40 cellular contexts compared by ENCODE assay signal in genomic region chr13:91554101-91554500, GRCh38.
"Had no signal": no experiment of that assay in that cellular context is flagged by ENCODE, and none has a peak within 500 bp of the region (broad histone marks: within the 10 kb centered on the region; RNA-seq: fewer than 3 reads in every experiment).

No MANE protein-coding gene starts in this region.

- H3K4me1 Mint-ChIP-seq: activated naive CD4-positive, alpha-beta T cell treated with anti-CD3 and anti-CD28 coated beads, Interleukin-2, amount 10 ng/mL, durations not matched to agents 7 days and 5 days; activated naive CD4-positive, alpha-beta T cell treated with anti-CD3 and anti-CD28 coated beads, Interleukin-2, amount 50 U/mL, for 24 hours; activated naive CD8-positive, alpha-beta T cell treated with anti-CD3 and anti-CD28 coated beads for 36 hours; activated naive CD8-positive, alpha-beta T cell treated with anti-CD3 and anti-CD28 coated beads, Interleukin-2, amount 10 ng/mL, durations not matched to agents 7 days and 5 days; activated naive CD8-positive, alpha-beta T cell treated with anti-CD3 and anti-CD28 coated beads, Interleukin-2, amount 50 U/mL, for 24 hours; activated T-helper 17 cell treated with anti-CD3 and anti-CD28 coated beads, Interleukin-2, amount 50 U/mL, for 72 hours; brain; central memory CD8-positive, alpha-beta T cell had no signal

- H3K36me3 ChIP-seq: adrenal gland, ascending aorta, brain microvascular endothelial cell, breast epithelium, cardiac muscle cell had no signal

- H3K27ac ChIP-seq: adrenal gland, ascending aorta, body of pancreas, brain microvascular endothelial cell, breast epithelium, cardiac muscle cell had no signal

- H3K4me1 ChIP-seq: adrenal gland, ascending aorta, body of pancreas, breast epithelium had no signal

- H3K9me3 Mint-ChIP-seq: activated naive CD4-positive, alpha-beta T cell treated with anti-CD3 and anti-CD28 coated beads, Interleukin-2, amount 10 ng/mL, durations not matched to agents 7 days and 5 days; activated naive CD4-positive, alpha-beta T cell treated with anti-CD3 and anti-CD28 coated beads, Interleukin-2, amount 50 U/mL, for 24 hours; activated T-helper 1 cell treated with anti-CD3 and anti-CD28 coated beads, Interleukin-12 subunit alpha, Interleukin-12 subunit beta, Interleukin-2, Interleukin-4 antibody, amounts not matched to agents 30 ng/mL and 10 ng/mL and 1 ng/mL, durations not matched to agents 14 hours and 24 hours and 36 hours; activated T-helper 2 cell treated with anti-CD3 and anti-CD28 coated beads, Interferon-gamma antibody, Interleukin-2, Interleukin-4, amounts not matched to agents 10 μg/mL and 5 μg/mL and 100 μg/mL, durations not matched to agents 14 hours and 24 hours and 36 hours had no signal

- H3K4me3 Mint-ChIP-seq: activated naive CD4-positive, alpha-beta T cell treated with anti-CD3 and anti-CD28 coated beads for 36 hours; activated naive CD4-positive, alpha-beta T cell treated with anti-CD3 and anti-CD28 coated beads, Interleukin-2, amount 10 ng/mL, durations not matched to agents 7 days and 5 days; activated naive CD4-positive, alpha-beta T cell treated with anti-CD3 and anti-CD28 coated beads, Interleukin-2, amount 50 U/mL, for 24 hours; activated naive CD8-positive, alpha-beta T cell; activated naive CD8-positive, alpha-beta T cell treated with anti-CD3 and anti-CD28 coated beads for 36 hours; activated naive CD8-positive, alpha-beta T cell treated with anti-CD3 and anti-CD28 coated beads, Interleukin-2, amount 10 ng/mL, durations not matched to agents 7 days and 5 days; activated naive CD8-positive, alpha-beta T cell treated with anti-CD3 and anti-CD28 coated beads, Interleukin-2, amount 50 U/mL, for 24 hours; activated T-cell treated with anti-CD3 and anti-CD28 coated beads, Interleukin-2, amount 50 U/mL, for 24 hours; activated T-cell treated with anti-CD3 and anti-CD28 coated beads, Interleukin-2, amount 50 U/mL, for 4 hours; activated T-cell treated with anti-CD3 and anti-CD28 coated beads, Interleukin-2, amount 50 U/mL, for 72 hours; activated T-helper 1 cell treated with anti-CD3 and anti-CD28 coated beads, Interleukin-12 subunit alpha, Interleukin-12 subunit beta, Interleukin-2, Interleukin-4 antibody, amounts not matched to agents 30 ng/mL and 10 ng/mL and 1 ng/mL, durations not matched to agents 14 hours and 24 hours and 36 hours; activated T-helper 17 cell treated with anti-CD3 and anti-CD28 coated beads, Interleukin-2, amount 50 U/mL, for 72 hours; brain; central memory CD8-positive, alpha-beta T cell had no signal

- H3K4me3 ChIP-seq: adrenal gland, ascending aorta, body of pancreas, breast epithelium, cardiac muscle cell had no signal

- H3K27ac Mint-ChIP-seq: activated naive CD4-positive, alpha-beta T cell treated with anti-CD3 and anti-CD28 coated beads for 36 hours; activated naive CD4-positive, alpha-beta T cell treated with anti-CD3 and anti-CD28 coated beads, Interleukin-2, amount 10 ng/mL, durations not matched to agents 7 days and 5 days; activated naive CD4-positive, alpha-beta T cell treated with anti-CD3 and anti-CD28 coated beads, Interleukin-2, amount 50 U/mL, for 24 hours; activated naive CD4-positive, alpha-beta T cell treated with anti-CD3 and anti-CD28 coated beads, Interleukin-2, amount 50 U/mL, for 72 hours; activated naive CD8-positive, alpha-beta T cell; activated naive CD8-positive, alpha-beta T cell treated with anti-CD3 and anti-CD28 coated beads for 36 hours; activated naive CD8-positive, alpha-beta T cell treated with anti-CD3 and anti-CD28 coated beads, Interleukin-2, amount 10 ng/mL, durations not matched to agents 7 days and 5 days; activated naive CD8-positive, alpha-beta T cell treated with anti-CD3 and anti-CD28 coated beads, Interleukin-2, amount 50 U/mL, for 24 hours; activated T-cell treated with anti-CD3 and anti-CD28 coated beads, Interleukin-2, amount 50 U/mL, for 24 hours; activated T-cell treated with anti-CD3 and anti-CD28 coated beads, Interleukin-2, amount 50 U/mL, for 72 hours; activated T-helper 1 cell treated with anti-CD3 and anti-CD28 coated beads, Interleukin-12 subunit alpha, Interleukin-12 subunit beta, Interleukin-2, Interleukin-4 antibody, amounts not matched to agents 30 ng/mL and 10 ng/mL and 1 ng/mL, durations not matched to agents 14 hours and 24 hours and 36 hours; activated T-helper 17 cell treated with anti-CD3 and anti-CD28 coated beads, Interleukin-2, amount 50 U/mL, for 72 hours; activated T-helper 2 cell treated with anti-CD3 and anti-CD28 coated beads, Interferon-gamma antibody, Interleukin-2, Interleukin-4, amounts not matched to agents 10 μg/mL and 5 μg/mL and 100 μg/mL, durations not matched to agents 14 hours and 24 hours and 36 hours; brain had no signal

- H3K27me3 Mint-ChIP-seq: activated naive CD4-positive, alpha-beta T cell treated with anti-CD3 and anti-CD28 coated beads, Interleukin-2, amount 10 ng/mL, durations not matched to agents 7 days and 5 days; activated naive CD4-positive, alpha-beta T cell treated with anti-CD3 and anti-CD28 coated beads, Interleukin-2, amount 50 U/mL, for 24 hours; activated naive CD8-positive, alpha-beta T cell; activated naive CD8-positive, alpha-beta T cell treated with anti-CD3 and anti-CD28 coated beads for 36 hours; activated naive CD8-positive, alpha-beta T cell treated with anti-CD3 and anti-CD28 coated beads, Interleukin-2, amount 10 ng/mL, durations not matched to agents 7 days and 5 days; activated naive CD8-positive, alpha-beta T cell treated with anti-CD3 and anti-CD28 coated beads, Interleukin-2, amount 50 U/mL, for 24 hours; activated T-cell treated with anti-CD3 and anti-CD28 coated beads, Interleukin-2, amount 50 U/mL, for 24 hours; activated T-helper 17 cell treated with anti-CD3 and anti-CD28 coated beads, Interleukin-2, amount 50 U/mL, for 72 hours; central memory CD8-positive, alpha-beta T cell had no signal

- DNase-seq: activated effector memory CD4-positive, alpha-beta T cell treated with anti-CD3 and anti-CD28 coated beads, Interleukin-2, amount 50 U/mL, for 16 hours; activated effector memory CD4-positive, alpha-beta T cell treated with Interleukin-2 at 50 U/mL for 16 hours; activated gamma-delta T cell; activated gamma-delta T cell treated with Interleukin-2 at 50 U/mL for 16 hours; activated naive CD4-positive, alpha-beta T cell; activated naive CD4-positive, alpha-beta T cell treated with anti-CD3 and anti-CD28 coated beads for 36 hours; activated naive CD4-positive, alpha-beta T cell treated with anti-CD3 and anti-CD28 coated beads, Interleukin-2, amount 10 ng/mL, durations not matched to agents 7 days and 5 days; activated naive CD4-positive, alpha-beta T cell treated with anti-CD3 and anti-CD28 coated beads, Interleukin-2, amount 50 U/mL, for 16 hours; activated naive CD4-positive, alpha-beta T cell treated with Interleukin-2 at 50 U/mL for 16 hours; activated naive CD8-positive, alpha-beta T cell treated with anti-CD3 and anti-CD28 coated beads for 36 hours; activated naive CD8-positive, alpha-beta T cell treated with anti-CD3 and anti-CD28 coated beads, Interleukin-2, amount 10 ng/mL, durations not matched to agents 7 days and 5 days; activated naive CD8-positive, alpha-beta T cell treated with anti-CD3 and anti-CD28 coated beads, Interleukin-2, amount 50 U/mL, for 24 hours; activated T-cell treated with anti-CD3 and anti-CD28 coated beads, Interleukin-2, amount 50 U/mL, for 1 hour; activated T-cell treated with anti-CD3 and anti-CD28 coated beads, Interleukin-2, amount 50 U/mL, for 24 hours; activated T-cell treated with anti-CD3 and anti-CD28 coated beads, Interleukin-2, amount 50 U/mL, for 4 hours; activated T-cell treated with anti-CD3 and anti-CD28 coated beads, Interleukin-2, amount 50 U/mL, for 48 hours; activated T-cell treated with anti-CD3 and anti-CD28 coated beads, Interleukin-2, amount 50 U/mL, for 72 hours; adrenal gland; amniotic stem cell; amygdala; anterior cingulate cortex; aorta; body of pancreas; brain microvascular endothelial cell; caudate nucleus; central memory CD4-positive, alpha-beta T cell; cerebellar nuclear complex had no signal

- H3K9me3 ChIP-seq: adrenal gland, ascending aorta, body of pancreas had no signal

- ATAC-seq: activated naive CD4-positive, alpha-beta T cell treated with anti-CD3 and anti-CD28 coated beads, Interleukin-2, amount 50 U/mL, for 72 hours; activated naive CD8-positive, alpha-beta T cell treated with anti-CD3 and anti-CD28 coated beads, Interleukin-2, amount 50 U/mL, for 24 hours; activated T-cell treated with anti-CD3 and anti-CD28 coated beads, Interleukin-2, amount 50 U/mL, for 4 hours; activated T-cell treated with anti-CD3 and anti-CD28 coated beads, Interleukin-2, amount 50 U/mL, for 72 hours; activated T-helper 17 cell treated with anti-CD3 and anti-CD28 coated beads, Interleukin-2, amount 50 U/mL, for 72 hours; body of pancreas had no signal

- H3K27me3 ChIP-seq: adrenal gland, ascending aorta, body of pancreas, brain microvascular endothelial cell, breast epithelium, cardiac muscle cell had no signal

- FAIRE-seq: astrocyte, bronchial epithelial cell had no signal

- H3K36me3 Mint-ChIP-seq: activated naive CD4-positive, alpha-beta T cell treated with anti-CD3 and anti-CD28 coated beads, Interleukin-2, amount 10 ng/mL, durations not matched to agents 7 days and 5 days; activated naive CD4-positive, alpha-beta T cell treated with anti-CD3 and anti-CD28 coated beads, Interleukin-2, amount 50 U/mL, for 24 hours; activated naive CD4-positive, alpha-beta T cell treated with anti-CD3 and anti-CD28 coated beads, Interleukin-2, amount 50 U/mL, for 72 hours; activated naive CD8-positive, alpha-beta T cell; activated naive CD8-positive, alpha-beta T cell treated with anti-CD3 and anti-CD28 coated beads for 36 hours; activated naive CD8-positive, alpha-beta T cell treated with anti-CD3 and anti-CD28 coated beads, Interleukin-2, amount 10 ng/mL, durations not matched to agents 7 days and 5 days; brain had no signal
